ENCODE assay signal across 13 cellular contexts in genomic region chr11:84390441-84391078, GRCh38.
A peak's percentile ranks its signal among the peaks of the same experiment; 100 is the strongest.
DNase-seq lines count a peak whose midpoint lies in the region; ATAC-seq and TF ChIP-seq lines count a peak whose summit lies in the region.
"Had no signal": no experiment of that assay in that cellular context is flagged by ENCODE, and none has a peak within 500 bp of the region (broad histone marks: within the 10 kb centered on the region; RNA-seq: fewer than 3 reads in every experiment).

No MANE protein-coding gene starts in this region.

- H2AK5ac ChIP-seq in H9 (ENCODE audit: insufficient read length, low read length), result no peak overlapping the region

- H2BK12ac ChIP-seq in H9 (ENCODE audit: insufficient read length, low read depth, low read length), result no peak overlapping the region

- H3K9me3 Mint-ChIP-seq in H9, result no peaks in the 10 kb centered on the region
- H3K9me3 Mint-ChIP-seq: CD14-positive monocyte had no signal

- H2AFZ ChIP-seq in H9 (ENCODE audit: low read length), result no peak overlapping the region

- H3K27me3 Mint-ChIP-seq in H9 (ENCODE audit: low read depth), result no peaks in the 10 kb centered on the region; the same call in 1 of the 2 replicates

- H3K27ac ChIP-seq in C4-2B (no peak overlapping the region), H9 (ENCODE audit: insufficient read length, low read depth, low read length) (no peak overlapping the region), SK-N-MC (peak overlapping the region; percentile 81), foreskin keratinocyte (no peak overlapping the region), aorta (ENCODE audit: low read depth in 1 of 2, low read length in 2 of 2) (no peak overlapping the region)
- H3K27ac ChIP-seq: cardiac muscle cell had no signal

- H3K79me2 ChIP-seq in H9 (ENCODE audit: insufficient read depth, low read length), result no peaks in the 10 kb centered on the region

- no peak overlapping the region for H4K5ac ChIP-seq in H9 (ENCODE audit: insufficient read length, low read depth, low read length)

- H3K56ac ChIP-seq in H9 (ENCODE audit: insufficient read length, low read depth, low read length), result no peak overlapping the region

- no peak overlapping the region for H2BK20ac ChIP-seq in H9 (ENCODE audit: low read depth, low read length, poor library complexity, severe bottlenecking)

- no peak overlapping the region for H3K18ac ChIP-seq in H9 (ENCODE audit: insufficient read length, low read depth, low read length)

- peak overlapping the region in 1 of 3 experiments; percentile 59; a peak in 3 of 7 replicates for H3K27ac Mint-ChIP-seq in H9
- H3K27ac Mint-ChIP-seq: CD14-positive monocyte had no signal

- TF ChIP-seq CTCF in C4-2B (conservative IDR thresholded peaks at IDR 0.05) (peak; percentile 27), H9 (conservative IDR thresholded peaks at IDR 0.05) (peak; percentile 71), foreskin keratinocyte (conservative IDR thresholded peaks at IDR 0.05) (peak; percentile 50), foreskin fibroblast (IDR thresholded peaks at IDR 0.05; ENCODE audit: low read depth, low read length) (no peak)

- no peak overlapping the region for H3K14ac ChIP-seq in H9 (ENCODE audit: insufficient read depth, low read length)

- no peak overlapping the region for H3K23ac ChIP-seq in H9 (ENCODE audit: insufficient read length, low read depth, low read length)

- H3K4me3 Mint-ChIP-seq in H9, result no peak overlapping the region
- H3K4me3 Mint-ChIP-seq: CD14-positive monocyte had no signal

- H4K20me1 ChIP-seq in H9 (ENCODE audit: control insufficient read depth, insufficient read depth, insufficient read length), result no peaks in the 10 kb centered on the region

- WGBS in H9 (ENCODE audit: extremely low coverage, insufficient read length, low lambda C conversion rate), result no CpG with 5 or more reads among the region's 6 CpGs
- 66 to 72% methylated on average over 6 of the region's 6 CpGs for WGBS in aorta, 2 donors

- no peaks in the 10 kb centered on the region; the same call in 1 of the 2 replicates for H3K4me1 ChIP-seq in H9 (ENCODE audit: insufficient read depth, low read length)
- no peaks in the 10 kb centered on the region for H3K4me1 ChIP-seq in foreskin keratinocyte
- H3K4me1 ChIP-seq in aorta (ENCODE audit: control insufficient read depth in 1 of 2, insufficient read depth in 2 of 2, low read length in 2 of 2), result no peaks in the 10 kb centered on the region

- H3K27me3 ChIP-seq in H9 (ENCODE audit: insufficient read depth, low read length), result no peaks in the 10 kb centered on the region
- no peaks in the 10 kb centered on the region for H3K27me3 ChIP-seq in foreskin keratinocyte
- H3K27me3 ChIP-seq in aorta (ENCODE audit: control insufficient read depth in 1 of 2, insufficient read depth in 2 of 2, low read length in 1 of 2), result no peaks in the 10 kb centered on the region
- H3K27me3 ChIP-seq: cardiac muscle cell had no signal

- H3K9me3 ChIP-seq in H9 (ENCODE audit: control insufficient read depth, low read depth, low read length) (no peaks in the 10 kb centered on the region), SK-N-MC (ENCODE audit: low read depth, low read length) (no peaks in the 10 kb centered on the region), aorta (ENCODE audit: control insufficient read depth, low read length) (no peaks in the 10 kb centered on the region)

- no peak overlapping the region for H4K8ac ChIP-seq in H9 (replicated peaks; ENCODE audit: insufficient read length, low read depth, low read length)

- no peak overlapping the region for H3T11ph ChIP-seq in H9 (ENCODE audit: low read length)

- H4K91ac ChIP-seq in H9 (ENCODE audit: insufficient read length, low read depth, low read length), result no peak overlapping the region

- peaks cover 15 to 20% of the 10 kb centered on the region in 2 experiments for H3K4me1 Mint-ChIP-seq in H9
- H3K4me1 Mint-ChIP-seq: CD14-positive monocyte had no signal

- H3K4ac ChIP-seq in H9 (ENCODE audit: low read depth, low read length), result no peak overlapping the region

- no peaks in the 10 kb centered on the region for H3K79me1 ChIP-seq in H9 (ENCODE audit: insufficient read depth, low read depth, low read length, poor library complexity, severe bottlenecking)

- no peaks in the 10 kb centered on the region for H3K36me3 ChIP-seq in SK-N-MC (ENCODE audit: insufficient read depth, low read length)
- H3K36me3 ChIP-seq in aorta (ENCODE audit: control insufficient read depth in 1 of 2, insufficient read depth in 2 of 2, low read length in 1 of 2), result no peaks in the 10 kb centered on the region
- H3K36me3 ChIP-seq: cardiac muscle cell had no signal

- H2BK15ac ChIP-seq in H9 (ENCODE audit: low read depth, low read length), result no peak overlapping the region

- H3K23me2 ChIP-seq in H9 (ENCODE audit: insufficient read length, low read depth, low read length, poor library complexity, severe bottlenecking), result no peaks in the 10 kb centered on the region

- intact Hi-C loops in aorta (cut with DNase I), result no loop called here

- no peak overlapping the region for H3K4me2 ChIP-seq in H9 (ENCODE audit: insufficient read depth, insufficient read length, low read length)

- peak; percentile 71 for ATAC-seq in foreskin keratinocyte
- ATAC-seq in aorta (ENCODE audit: low FRiP score), result no peak
- no peak for ATAC-seq in HG03521 (IDR thresholded peaks at IDR 0.05; ENCODE audit: unreplicated experiment)
- ATAC-seq: HCT116, K562 had no signal

- no peak overlapping the region for H3K4me3 ChIP-seq in SK-N-MC
- no peak overlapping the region for H3K4me3 ChIP-seq in aorta (ENCODE audit: low read length in 2 of 2)
- H3K4me3 ChIP-seq in foreskin fibroblast (ENCODE audit: low read depth in 1 of 2, low read length in 2 of 2), result no peak overlapping the region
- H3K4me3 ChIP-seq: cardiac muscle cell, K562 had no signal

- no peak overlapping the region for H2BK5ac ChIP-seq in H9 (ENCODE audit: insufficient read length, low read length)

- H2BK120ac ChIP-seq in H9 (ENCODE audit: low read depth, low read length, poor library complexity, severe bottlenecking), result no peak overlapping the region

- no peaks in the 10 kb centered on the region for H3K36me3 Mint-ChIP-seq in H9 (ENCODE audit: insufficient read depth in 1 of 3, low read depth in 3 of 3)
- H3K36me3 Mint-ChIP-seq: CD14-positive monocyte had no signal

- no peak overlapping the region for H3K9ac ChIP-seq in H9 (ENCODE audit: extremely low read depth, insufficient read length, low read length)
- H3K9ac ChIP-seq in SK-N-MC (ENCODE audit: insufficient read length), result no peak overlapping the region

- DNase-seq in H9, result peak; percentile 66
- no peak for DNase-seq in SK-N-MC (ENCODE audit: low read depth, low spot score)
- DNase-seq in foreskin keratinocyte, result peak in 1 of 2 donors; percentile 22
- DNase-seq in aorta, result no peak
- DNase-seq in foreskin fibroblast, result no peak
- DNase-seq in SW 1271 (lab: John Stamatoyannopoulos, UW), result no peak
- DNase-seq: activated CD4-positive, alpha-beta T cell treated with anti-CD3 and anti-CD28 coated beads for 1 hour had no signal
